Comparison of ENCODE assay signal across 8 cellular contexts in the genomic region with DNA sequence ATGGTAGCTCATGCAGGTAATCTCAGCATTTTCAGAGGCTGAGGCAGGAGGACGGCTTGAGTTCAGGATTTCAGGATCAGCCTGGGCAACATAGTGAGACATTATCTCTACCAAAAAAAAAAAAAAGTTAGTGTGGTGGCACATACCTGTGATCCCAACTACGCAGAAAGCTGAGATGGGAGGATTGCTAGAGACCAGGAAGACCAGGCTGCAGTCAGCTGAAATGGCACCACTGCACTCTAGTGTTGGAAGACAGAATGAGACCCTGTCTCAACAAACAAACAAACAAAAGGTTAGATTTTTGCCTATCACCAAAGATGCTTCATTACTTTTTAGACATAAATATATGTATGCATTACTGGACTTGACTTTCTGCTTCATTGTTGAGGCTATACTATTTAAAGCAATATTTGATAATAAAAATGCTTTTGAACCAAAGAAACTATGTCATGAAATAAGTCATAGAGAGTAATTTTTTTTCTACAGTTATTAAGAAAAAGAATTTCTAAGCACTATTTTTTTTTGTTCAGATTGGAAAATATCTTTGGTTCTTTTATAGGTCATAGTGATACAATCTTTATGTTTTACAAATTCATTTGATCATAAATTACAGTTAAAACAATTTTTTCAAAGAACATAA.
DNase-seq lines count a peak whose midpoint lies in the region; ATAC-seq and TF ChIP-seq lines count a peak whose summit lies in the region.

No MANE protein-coding gene starts in this region.

- H3K4me3 ChIP-seq in OCI-LY7 (ENCODE audit: low read depth, low read length, poor library complexity, severe bottlenecking) (no peak overlapping the region), hepatocyte (no peak overlapping the region)

- BruUV-seq in OCI-LY7 (replicated peaks; lab: Mats Ljungman, UMichigan) = no TSS peak

- H3K36me3 Mint-ChIP-seq in activated CD4-positive, alpha-beta memory T cell treated with anti-CD3 and anti-CD28 coated beads, Interleukin-2, amount 10 ng/mL, durations not matched to agents 7 days and 5 days (ENCODE audit: low read depth) = no peaks in the 10 kb centered on the region

- ATAC-seq in GM19452 (IDR thresholded peaks at IDR 0.05; ENCODE audit: unreplicated experiment) (no peak), GM18907 (IDR thresholded peaks at IDR 0.05; ENCODE audit: unreplicated experiment) (no peak)

- H2AFZ ChIP-seq in OCI-LY7 (ENCODE audit: low read length) (no peak overlapping the region), hepatocyte (no peak overlapping the region)

- DNase-seq in ACHN (peak; percentile 43), HEK293T (ENCODE audit: extremely low spot score) (peak; percentile 58), OCI-LY7 (ENCODE audit: low spot score) (no peak), hepatocyte (ENCODE audit: low spot score) (peak; percentile 70)
- no peak for DNase-seq in activated effector memory CD4-positive, alpha-beta T cell treated with anti-CD3 and anti-CD28 coated beads, Interleukin-2, amount 50 U/mL, for 16 hours
- DNase-seq in activated CD4-positive, alpha-beta memory T cell treated with anti-CD3 and anti-CD28 coated beads, Interleukin-2, amount 10 ng/mL, durations not matched to agents 7 days and 5 days = no peak

- H3K79me2 ChIP-seq in OCI-LY7 (ENCODE audit: insufficient read depth, low read depth, low read length) (no peaks in the 10 kb centered on the region), hepatocyte (no peaks in the 10 kb centered on the region)

- TF ChIP-seq CTCF in OCI-LY7 (conservative IDR thresholded peaks at IDR 0.05; ENCODE audit: low read length) (0 out of 2 replicates have a peak, but pooled peaks have one; percentile 28), hepatocyte (IDR thresholded peaks at IDR 0.05; ENCODE audit: poor library complexity) (peak; percentile 82)

- H3K9me3 ChIP-seq in OCI-LY7 (ENCODE audit: low read length) (no peaks in the 10 kb centered on the region), hepatocyte (ENCODE audit: low read depth) (no peaks in the 10 kb centered on the region)

- peaks cover 7% of the 10 kb centered on the region for H3K9me3 Mint-ChIP-seq in activated CD4-positive, alpha-beta memory T cell treated with anti-CD3 and anti-CD28 coated beads, Interleukin-2, amount 10 ng/mL, durations not matched to agents 7 days and 5 days

- H3K36me3 ChIP-seq in OCI-LY7 (ENCODE audit: insufficient read depth, low read length) (no peaks in the 10 kb centered on the region), hepatocyte (replicated peaks; ENCODE audit: insufficient read depth, low read depth) (no peaks in the 10 kb centered on the region)

- no peaks in the 10 kb centered on the region for H3K4me1 ChIP-seq in OCI-LY7 (ENCODE audit: insufficient read depth, low read length, poor library complexity, severe bottlenecking)
- H3K4me1 ChIP-seq in hepatocyte (ENCODE audit: insufficient read depth) = no peaks in the 10 kb centered on the region

- H3K27me3 Mint-ChIP-seq in activated CD4-positive, alpha-beta memory T cell treated with anti-CD3 and anti-CD28 coated beads, Interleukin-2, amount 10 ng/mL, durations not matched to agents 7 days and 5 days = no peaks in the 10 kb centered on the region

- no peak overlapping the region for H3K27ac ChIP-seq in OCI-LY7 (ENCODE audit: low read depth, low read length, poor library complexity, severe bottlenecking)
- no peak overlapping the region for H3K27ac ChIP-seq in hepatocyte

- CTCF ChIA-PET in HEK293T (lab: Yijun Ruan, JAX) = interaction anchor here (0.6 to 1.0 kb wide), 8 partner anchors 10 to 1647 kb away, joined by 3 to 4 read pairs (median 3); no protein-coding TSS in a partner anchor
- CTCF ChIA-PET in OCI-LY7 (lab: Charles Lee; ENCODE audit: unreplicated experiment) = no interaction called here
- CTCF ChIA-PET in activated CD4-positive, alpha-beta memory T cell treated with anti-CD3 and anti-CD28 coated beads, Interleukin-2, amount 10 ng/mL, durations not matched to agents 7 days and 5 days (lab: Charles Lee) = no interaction called here

- 20% methylated on average over 2 of the region's 2 CpGs for WGBS in hepatocyte (ENCODE audit: low lambda C conversion rate, missing lambda C conversion rate)

- no peaks in the 10 kb centered on the region for H3K4me1 Mint-ChIP-seq in activated CD4-positive, alpha-beta memory T cell treated with anti-CD3 and anti-CD28 coated beads, Interleukin-2, amount 10 ng/mL, durations not matched to agents 7 days and 5 days

- in situ Hi-C loops in ACHN (cut with HindIII; ENCODE audit: low pct_ligation_motif_present, low pct_unique_long_range_greater_than_20kb, low sequenced_read_pairs) = no loop called here

- H3K27me3 ChIP-seq in hepatocyte = no peaks in the 10 kb centered on the region

- H3K4me2 ChIP-seq in OCI-LY7 (ENCODE audit: low read length) (no peak overlapping the region), hepatocyte (no peak overlapping the region)

- POLR2A ChIA-PET in HEK293T (lab: Yijun Ruan, JAX) (no interaction called here), OCI-LY7 (lab: Charles Lee) (no interaction called here)
- POLR2A ChIA-PET in activated CD4-positive, alpha-beta memory T cell treated with anti-CD3 and anti-CD28 coated beads, Interleukin-2, amount 10 ng/mL, durations not matched to agents 7 days and 5 days (lab: Charles Lee) = no interaction called here

- no peaks in the 10 kb centered on the region for H4K20me1 ChIP-seq in OCI-LY7 (ENCODE audit: insufficient read depth, low read length)
- H4K20me1 ChIP-seq in hepatocyte (ENCODE audit: insufficient read depth, poor library complexity, severe bottlenecking) = no peaks in the 10 kb centered on the region

- no peak overlapping the region for H3K4me3 Mint-ChIP-seq in activated CD4-positive, alpha-beta memory T cell treated with anti-CD3 and anti-CD28 coated beads, Interleukin-2, amount 10 ng/mL, durations not matched to agents 7 days and 5 days

- intact Hi-C loops in OCI-LY7 (cut with micrococcal nuclease; ENCODE audit: unreplicated experiment) = no loop called here

- H3K27ac Mint-ChIP-seq in activated CD4-positive, alpha-beta memory T cell treated with anti-CD3 and anti-CD28 coated beads, Interleukin-2, amount 10 ng/mL, durations not matched to agents 7 days and 5 days = no peak overlapping the region

- H3K9me2 ChIP-seq in OCI-LY7 (ENCODE audit: insufficient read depth, low read length) = no peaks in the 10 kb centered on the region
- no peaks in the 10 kb centered on the region for H3K9me2 ChIP-seq in hepatocyte (replicated peaks; ENCODE audit: insufficient read depth)

TF ChIP-seq in HEK293T, 16 proteins besides CTCF, POLR2A, EP300 and RAD21:
- TF ChIP-seq CTBP1 (IDR thresholded peaks at IDR 0.05; ENCODE audit: borderline replicate concordance) (0 out of 2 replicates have a peak, but pooled peaks have one; percentile 31), ZNF384 (IDR thresholded peaks at IDR 0.05) (peak; percentile 91), BHLHE40 (IDR thresholded peaks at IDR 0.05; ENCODE audit: borderline replicate concordance) (no peak)

Comparison
In these comparisons a context has a peak if more than half of its experiments do, and no peak if none do; other contexts are left out.
1. DNase-seq: peak in ACHN (single experiment), HEK293T (single experiment) and hepatocyte (single experiment); none in OCI-LY7 (single experiment), activated effector memory CD4-positive, alpha-beta T cell treated with anti-CD3 and anti-CD28 coated beads, Interleukin-2, amount 50 U/mL, for 16 hours (single experiment) and activated CD4-positive, alpha-beta memory T cell treated with anti-CD3 and anti-CD28 coated beads, Interleukin-2, amount 10 ng/mL, durations not matched to agents 7 days and 5 days (single experiment).